Comparison of ENCODE assay signal across 1 cellular context in genomic region chr16:2473999-2474876, GRCh38.
A peak's percentile ranks its signal among the peaks of the same experiment; 100 is the strongest.
TF ChIP-seq lines count a peak whose summit lies in the region.

No MANE protein-coding gene starts in this region.

TF ChIP-seq in GM12878, 131 proteins besides CTCF, POLR2A, EP300 and RAD21 (continues in another document):
- peak in 1 of 2 experiments; percentile 20; a peak in 1 of 3 replicates for TF ChIP-seq EGR1 (IDR thresholded peaks at IDR 0.05; ENCODE audit: borderline replicate concordance in 1 of 2, low read depth in 2 of 2, low read length in 2 of 2)
- TF ChIP-seq BCL3 (IDR thresholded peaks at IDR 0.05; ENCODE audit: borderline replicate concordance, insufficient read depth, low read depth, low read length, poor library complexity, severe bottlenecking) = no peak
- no peak for TF ChIP-seq STAT1 (conservative IDR thresholded peaks at IDR 0.05)
- TF ChIP-seq ZSCAN29 (IDR thresholded peaks at IDR 0.05) = peak; percentile 98
- no peak for TF ChIP-seq RUNX3 (IDR thresholded peaks at IDR 0.05; ENCODE audit: low read length)
- no peak for TF ChIP-seq WRNIP1 (IDR thresholded peaks at IDR 0.05; ENCODE audit: borderline replicate concordance, low read depth, low read length)
- no peak for TF ChIP-seq PML (IDR thresholded peaks at IDR 0.05; ENCODE audit: low read length)
- TF ChIP-seq RCOR1 (conservative IDR thresholded peaks at IDR 0.05; ENCODE audit: low read depth, low read length) = no peak
- 0 out of 2 replicates have a peak, but pooled peaks have one; percentile 47 for TF ChIP-seq DPF2 (IDR thresholded peaks at IDR 0.05)
- peak; percentile 72 to 89; a peak in 3 of 4 replicates for TF ChIP-seq BHLHE40 (IDR thresholded peaks at IDR 0.05; ENCODE audit: borderline replicate concordance in 1 of 2, low read depth in 2 of 2, low read length in 1 of 2)
- no peak for TF ChIP-seq RBBP5 (conservative IDR thresholded peaks at IDR 0.05)
- TF ChIP-seq MAX (IDR thresholded peaks at IDR 0.05; ENCODE audit: low read depth, low read length) = peak; percentile 67; the same call in 1 of the 2 replicates
- no peak for TF ChIP-seq MXI1 (IDR thresholded peaks at IDR 0.05; ENCODE audit: low read depth, low read length)
- TF ChIP-seq MTA3 (IDR thresholded peaks at IDR 0.05; ENCODE audit: borderline replicate concordance, low read length) = no peak
- no peak for TF ChIP-seq ZNF207 (IDR thresholded peaks at IDR 0.05; ENCODE audit: borderline replicate concordance)
- no peak for TF ChIP-seq SREBF2 (IDR thresholded peaks at IDR 0.05; ENCODE audit: low read length)
- no peak for TF ChIP-seq CBFB (IDR thresholded peaks at IDR 0.05; ENCODE audit: low read depth)
- TF ChIP-seq NRF1 (conservative IDR thresholded peaks at IDR 0.05; ENCODE audit: low read depth, low read length) = no peak
- no peak for TF ChIP-seq BCL11A (IDR thresholded peaks at IDR 0.05; ENCODE audit: low read depth, low read length)
- no peak for TF ChIP-seq ATF7 (IDR thresholded peaks at IDR 0.05; ENCODE audit: low read depth)
- 0 out of 2 replicates have a peak, but pooled peaks have one; percentile 14 for TF ChIP-seq TCF12 (IDR thresholded peaks at IDR 0.05; ENCODE audit: low read depth, low read length)
- TF ChIP-seq ZNF592 (IDR thresholded peaks at IDR 0.05) = peak; percentile 48; the same call in 1 of the 2 replicates
- no peak for TF ChIP-seq POLR2AphosphoS5 (IDR thresholded peaks at IDR 0.05; ENCODE audit: low read length)
- TF ChIP-seq SMC3 (IDR thresholded peaks at IDR 0.05; ENCODE audit: borderline replicate concordance, low read length) = 0 out of 2 replicates have a peak, but pooled peaks have one; percentile 4
- TF ChIP-seq ZNF24 (IDR thresholded peaks at IDR 0.05) = no peak
- no peak for TF ChIP-seq REST (IDR thresholded peaks at IDR 0.05; ENCODE audit: low read depth, low read length)
- TF ChIP-seq ZBED1 (IDR thresholded peaks at IDR 0.05; ENCODE audit: borderline replicate concordance) = no peak
- peak; percentile 88 for TF ChIP-seq BACH1 (IDR thresholded peaks at IDR 0.05; ENCODE audit: borderline replicate concordance)
- no peak for TF ChIP-seq SP1 (IDR thresholded peaks at IDR 0.05; ENCODE audit: low read depth, low read length)
- TF ChIP-seq, protein P1, sequence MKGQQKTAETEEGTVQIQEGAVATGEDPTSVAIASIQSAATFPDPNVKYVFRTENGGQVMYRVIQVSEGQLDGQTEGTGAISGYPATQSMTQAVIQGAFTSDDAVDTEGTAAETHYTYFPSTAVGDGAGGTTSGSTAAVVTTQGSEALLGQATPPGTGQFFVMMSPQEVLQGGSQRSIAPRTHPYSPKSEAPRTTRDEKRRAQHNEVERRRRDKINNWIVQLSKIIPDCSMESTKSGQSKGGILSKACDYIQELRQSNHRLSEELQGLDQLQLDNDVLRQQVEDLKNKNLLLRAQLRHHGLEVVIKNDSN (IDR thresholded peaks at IDR 0.05; ENCODE audit: borderline replicate concordance, extremely low read length, insufficient read depth, low read depth, low read length) = no peak
- 0 out of 2 replicates have a peak, but pooled peaks have one; percentile 41 for TF ChIP-seq RB1 (IDR thresholded peaks at IDR 0.05; ENCODE audit: borderline replicate concordance)
- peak; percentile 72 for TF ChIP-seq IKZF1 (conservative IDR thresholded peaks at IDR 0.05)
- no peak for TF ChIP-seq PKNOX1 (IDR thresholded peaks at IDR 0.05)
- TF ChIP-seq SRF (IDR thresholded peaks at IDR 0.05; ENCODE audit: low read depth in 2 of 2, low read length in 2 of 2) = no peak
- no peak for TF ChIP-seq MEF2A (IDR thresholded peaks at IDR 0.05; ENCODE audit: insufficient read depth, low read depth, low read length)
- TF ChIP-seq CHD1 (IDR thresholded peaks at IDR 0.05; ENCODE audit: low read depth, low read length) = no peak
- peak; percentile 6; the same call in 1 of the 2 replicates for TF ChIP-seq SIN3A (IDR thresholded peaks at IDR 0.05; ENCODE audit: low read depth, low read length)
- TF ChIP-seq PAX8 (IDR thresholded peaks at IDR 0.05) = no peak
- 0 out of 2 replicates have a peak, but pooled peaks have one; percentile 22 for TF ChIP-seq NBN (IDR thresholded peaks at IDR 0.05)
- TF ChIP-seq, protein P2, sequence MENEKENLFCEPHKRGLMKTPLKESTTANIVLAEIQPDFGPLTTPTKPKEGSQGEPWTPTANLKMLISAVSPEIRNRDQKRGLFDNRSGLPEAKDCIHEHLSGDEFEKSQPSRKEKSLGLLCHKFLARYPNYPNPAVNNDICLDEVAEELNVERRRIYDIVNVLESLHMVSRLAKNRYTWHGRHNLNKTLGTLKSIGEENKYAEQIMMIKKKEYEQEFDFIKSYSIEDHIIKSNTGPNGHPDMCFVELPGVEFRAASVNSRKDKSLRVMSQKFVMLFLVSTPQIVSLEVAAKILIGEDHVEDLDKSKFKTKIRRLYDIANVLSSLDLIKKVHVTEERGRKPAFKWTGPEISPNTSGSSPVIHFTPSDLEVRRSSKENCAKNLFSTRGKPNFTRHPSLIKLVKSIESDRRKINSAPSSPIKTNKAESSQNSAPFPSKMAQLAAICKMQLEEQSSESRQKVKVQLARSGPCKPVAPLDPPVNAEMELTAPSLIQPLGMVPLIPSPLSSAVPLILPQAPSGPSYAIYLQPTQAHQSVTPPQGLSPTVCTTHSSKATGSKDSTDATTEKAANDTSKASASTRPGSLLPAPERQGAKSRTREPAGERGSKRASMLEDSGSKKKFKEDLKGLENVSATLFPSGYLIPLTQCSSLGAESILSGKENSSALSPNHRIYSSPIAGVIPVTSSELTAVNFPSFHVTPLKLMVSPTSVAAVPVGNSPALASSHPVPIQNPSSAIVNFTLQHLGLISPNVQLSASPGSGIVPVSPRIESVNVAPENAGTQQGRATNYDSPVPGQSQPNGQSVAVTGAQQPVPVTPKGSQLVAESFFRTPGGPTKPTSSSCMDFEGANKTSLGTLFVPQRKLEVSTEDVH (IDR thresholded peaks at IDR 0.05; ENCODE audit: low read depth, partially characterized antibody) = no peak
- TF ChIP-seq ZBTB11 (CRISPR knock-in tag; IDR thresholded peaks at IDR 0.05) = no peak
- no peak for TF ChIP-seq ZNF622 (IDR thresholded peaks at IDR 0.05)
- no peak for TF ChIP-seq IRF4 (IDR thresholded peaks at IDR 0.05; ENCODE audit: low read depth, low read length)
- TF ChIP-seq MYC (IDR thresholded peaks at IDR 0.05; ENCODE audit: insufficient read depth, insufficient read length, insufficient replicate concordance, low read length, severe bottlenecking) = peak; percentile 47
- no peak for TF ChIP-seq ATF2 (IDR thresholded peaks at IDR 0.05; ENCODE audit: low read length)
- TF ChIP-seq YY1 (IDR thresholded peaks at IDR 0.05; ENCODE audit: low read depth, low read length) = 0 out of 2 replicates have a peak, but pooled peaks have one; percentile 6
- TF ChIP-seq TCF7 (IDR thresholded peaks at IDR 0.05; ENCODE audit: borderline replicate concordance) = no peak
